ENCODE assay signal across 10 cellular contexts in the genomic region with DNA sequence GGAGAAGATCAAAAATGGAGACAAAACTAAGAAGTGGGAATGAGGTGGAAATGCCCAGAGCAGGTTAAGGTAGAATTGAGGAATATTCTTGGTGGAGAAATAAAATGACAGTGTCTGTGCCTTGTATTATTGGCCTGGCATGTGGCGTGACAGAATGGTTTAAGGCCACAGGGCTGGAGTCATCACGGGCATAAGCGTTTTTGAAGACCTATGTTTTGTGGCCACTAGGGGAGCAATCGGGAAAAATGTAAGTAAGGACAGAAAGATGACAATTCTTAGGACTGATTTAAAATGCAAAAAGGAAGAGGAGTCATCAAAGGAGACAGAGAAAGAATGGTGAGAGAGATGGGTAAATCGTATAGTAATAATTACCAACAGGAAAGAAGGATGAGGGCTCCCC.
A peak's percentile ranks its signal among the peaks of the same experiment; 100 is the strongest.
DNase-seq lines count a peak whose midpoint lies in the region; ATAC-seq and TF ChIP-seq lines count a peak whose summit lies in the region.
"Had no signal": no experiment of that assay in that cellular context is flagged by ENCODE, and none has a peak within 500 bp of the region (broad histone marks: within the 10 kb centered on the region; RNA-seq: fewer than 3 reads in every experiment).

No MANE protein-coding gene starts in this region.

- 0 out of 2 replicates have a peak, but pooled peaks cover 3% of the 10 kb centered on the region for H3K9me2 ChIP-seq in OCI-LY7 (ENCODE audit: insufficient read depth, low read length)

- H3K36me3 ChIP-seq in OCI-LY7 (ENCODE audit: insufficient read depth, low read length) = no peaks in the 10 kb centered on the region

- ATAC-seq in natural killer cell (no peak), GM19328 (IDR thresholded peaks at IDR 0.05; ENCODE audit: unreplicated experiment) (no peak)
- ATAC-seq in natural killer cell treated with Interleukin-12 subunit alpha and Interleukin-12 subunit beta and Interleukin-15 and Interleukin-18, amount 100 ng/mL, for 72 hours = no peak

- H3K4me3 Mint-ChIP-seq in natural killer cell = no peak overlapping the region
- H3K4me3 Mint-ChIP-seq in natural killer cell treated with Interleukin-12 subunit alpha and Interleukin-12 subunit beta and Interleukin-15 and Interleukin-18, amount 100 ng/mL, for 72 hours = no peak overlapping the region

- H2AFZ ChIP-seq in OCI-LY7 (ENCODE audit: low read length) = no peak overlapping the region; the same call in 1 of the 2 replicates

- H3K4me1 Mint-ChIP-seq in natural killer cell = no peaks in the 10 kb centered on the region
- H3K4me1 Mint-ChIP-seq in natural killer cell treated with Interleukin-12 subunit alpha and Interleukin-12 subunit beta and Interleukin-15 and Interleukin-18, amount 100 ng/mL, for 72 hours (ENCODE audit: low read depth in 2 of 2) = no peaks in the 10 kb centered on the region

- no TSS peak for BruUV-seq in OCI-LY7 (replicated peaks; lab: Mats Ljungman, UMichigan)

- POLR2A ChIA-PET in OCI-LY7 (lab: Charles Lee) = no interaction called here

- peaks cover 21 to 22% of the 10 kb centered on the region in 2 donors for H3K27me3 Mint-ChIP-seq in natural killer cell (ENCODE audit: low read depth in 2 of 2)
- peaks cover 18 to 32% of the 10 kb centered on the region in 2 donors for H3K27me3 Mint-ChIP-seq in natural killer cell treated with Interleukin-12 subunit alpha and Interleukin-12 subunit beta and Interleukin-15 and Interleukin-18, amount 100 ng/mL, for 72 hours

- no peak overlapping the region for H3K27ac Mint-ChIP-seq in natural killer cell
- H3K27ac Mint-ChIP-seq in natural killer cell treated with Interleukin-12 subunit alpha and Interleukin-12 subunit beta and Interleukin-15 and Interleukin-18, amount 100 ng/mL, for 72 hours = no peak overlapping the region

- TF ChIP-seq CTCF in natural killer cell (IDR thresholded peaks at IDR 0.05) (peak; percentile 17), OCI-LY7 (conservative IDR thresholded peaks at IDR 0.05; ENCODE audit: low read length) (peak; percentile 78), fibroblast of villous mesenchyme (IDR thresholded peaks at IDR 0.05; ENCODE audit: insufficient read depth, low read depth, low read length) (peak; percentile 49)

- H3K4me3 ChIP-seq in OCI-LY7 (ENCODE audit: low read depth, low read length, poor library complexity, severe bottlenecking) = no peak overlapping the region
- no peak overlapping the region for H3K4me3 ChIP-seq in fibroblast of villous mesenchyme (ENCODE audit: low read depth, low read length)
- H3K4me3 ChIP-seq: skin epidermis had no signal

- H3K4me2 ChIP-seq in OCI-LY7 (ENCODE audit: low read length) = no peak overlapping the region

- H3K36me3 Mint-ChIP-seq in natural killer cell = no peaks in the 10 kb centered on the region
- no peaks in the 10 kb centered on the region for H3K36me3 Mint-ChIP-seq in natural killer cell treated with Interleukin-12 subunit alpha and Interleukin-12 subunit beta and Interleukin-15 and Interleukin-18, amount 100 ng/mL, for 72 hours

- no peaks in the 10 kb centered on the region for H3K79me2 ChIP-seq in OCI-LY7 (ENCODE audit: insufficient read depth, low read depth, low read length)

- no peak overlapping the region for H3K27ac ChIP-seq in OCI-LY7 (ENCODE audit: low read depth, low read length, poor library complexity, severe bottlenecking)
- H3K27ac ChIP-seq: skin epidermis had no signal

- intact Hi-C loops in natural killer cell (cut with micrococcal nuclease) = loop anchor here (5.0 kb wide), 1 partner anchor 314 kb away; no protein-coding TSS in a partner anchor
- intact Hi-C loops in OCI-LY7 (cut with micrococcal nuclease; ENCODE audit: unreplicated experiment) = no loop called here

- 0 out of 2 replicates have a peak, but pooled peaks cover 4% of the 10 kb centered on the region for H3K9me3 ChIP-seq in OCI-LY7 (ENCODE audit: low read length)

- CTCF ChIA-PET in OCI-LY7 (lab: Charles Lee; ENCODE audit: unreplicated experiment) = no interaction called here

- no peaks in the 10 kb centered on the region for H4K20me1 ChIP-seq in OCI-LY7 (ENCODE audit: insufficient read depth, low read length)

- DNase-seq in natural killer cell = no peak
- DNase-seq in natural killer cell treated with Interleukin-12 subunit alpha and Interleukin-12 subunit beta and Interleukin-15 and Interleukin-18, amount 100 ng/mL, for 72 hours (ENCODE audit: low spot score) = no peak
- peak; percentile 18 for DNase-seq in OCI-LY7 (ENCODE audit: low spot score)
- no peak for DNase-seq in fibroblast of villous mesenchyme (ENCODE audit: low read depth)
- no peak for DNase-seq in ureter (ENCODE audit: low spot score)
- no peak for DNase-seq in LoVo (ENCODE audit: low spot score)
- DNase-seq in SKM-1 (lab: John Stamatoyannopoulos, UW; ENCODE audit: unreplicated experiment) = no peak
- DNase-seq: NCI-H1436 treated with DMSO at 0.1 percent for 48 hours had no signal

- no peaks in the 10 kb centered on the region for H3K4me1 ChIP-seq in OCI-LY7 (ENCODE audit: insufficient read depth, low read length, poor library complexity, severe bottlenecking)

- H3K9me3 Mint-ChIP-seq in natural killer cell = no peaks in the 10 kb centered on the region
- H3K9me3 Mint-ChIP-seq in natural killer cell treated with Interleukin-12 subunit alpha and Interleukin-12 subunit beta and Interleukin-15 and Interleukin-18, amount 100 ng/mL, for 72 hours = no peaks in the 10 kb centered on the region

Comparison
In these comparisons a context has a peak if more than half of its experiments do, and no peak if none do; other contexts are left out.
1. CTCF ChIP-seq: peak in every context shown above with its lines; median percentile 78 in OCI-LY7; 49 in fibroblast of villous mesenchyme; 17 in natural killer cell.